In genomic region chr17:47735139-47735464, GRCh38 we compare ENCODE assay signal across 15 cellular contexts. TPM values are rescaled to one million over a fixed set of nuclear protein-coding genes. Genes with fewer than 3 reads are reported as not detected.
DNase-seq lines count a peak whose midpoint lies in the region; ATAC-seq and TF ChIP-seq lines count a peak whose summit lies in the region.
"Had no signal": no experiment of that assay in that cellular context is flagged by ENCODE, and none has a peak within 500 bp of the region (broad histone marks: within the 10 kb centered on the region; RNA-seq: fewer than 3 reads in every experiment).

No MANE protein-coding gene starts in this region.

- no peaks in the 10 kb centered on the region for H3K36me3 Mint-ChIP-seq in CD4-positive, alpha-beta T cell (ENCODE audit: low read depth)
- H3K36me3 Mint-ChIP-seq in activated naive CD8-positive, alpha-beta T cell = peaks cover 2% of the 10 kb centered on the region
- peaks cover 27% of the 10 kb centered on the region for H3K36me3 Mint-ChIP-seq in natural killer cell treated with Interleukin-12 subunit alpha and Interleukin-12 subunit beta and Interleukin-15 and Interleukin-18, amount 100 ng/mL, for 72 hours
- H3K36me3 Mint-ChIP-seq: neural progenitor cell had no signal

- TF ChIP-seq CTCF in CD4-positive, alpha-beta T cell (IDR thresholded peaks at IDR 0.05) = no peak

- H3K4me3 Mint-ChIP-seq in CD4-positive, alpha-beta T cell = peak overlapping the region; percentile 95
- peak overlapping the region; percentile 100 for H3K4me3 Mint-ChIP-seq in activated naive CD8-positive, alpha-beta T cell
- H3K4me3 Mint-ChIP-seq in natural killer cell treated with Interleukin-12 subunit alpha and Interleukin-12 subunit beta and Interleukin-15 and Interleukin-18, amount 100 ng/mL, for 72 hours = peak overlapping the region; percentile 96

- CTCF ChIA-PET in CD4-positive, alpha-beta T cell (lab: Charles Lee) = interaction anchor here (1.4 kb wide), 1 partner anchor 86 kb away, joined by 3 read pairs; the partner anchor contains the start of gene KPNB1

- no peaks in the 10 kb centered on the region for H3K27me3 ChIP-seq in CD4-positive, alpha-beta T cell (ENCODE audit: control insufficient read depth, insufficient read depth, low read length)

- H3K9me3 Mint-ChIP-seq in CD4-positive, alpha-beta T cell = no peaks in the 10 kb centered on the region
- H3K9me3 Mint-ChIP-seq in activated naive CD8-positive, alpha-beta T cell (ENCODE audit: low read depth) = no peaks in the 10 kb centered on the region
- no peaks in the 10 kb centered on the region for H3K9me3 Mint-ChIP-seq in natural killer cell treated with Interleukin-12 subunit alpha and Interleukin-12 subunit beta and Interleukin-15 and Interleukin-18, amount 100 ng/mL, for 72 hours

- H3K4me1 Mint-ChIP-seq in CD4-positive, alpha-beta T cell (ENCODE audit: low read depth) = peaks cover 28% of the 10 kb centered on the region
- H3K4me1 Mint-ChIP-seq in activated naive CD8-positive, alpha-beta T cell (ENCODE audit: low read depth) = peaks cover 53% of the 10 kb centered on the region
- peaks cover 54 to 58% of the 10 kb centered on the region in 2 donors for H3K4me1 Mint-ChIP-seq in natural killer cell treated with Interleukin-12 subunit alpha and Interleukin-12 subunit beta and Interleukin-15 and Interleukin-18, amount 100 ng/mL, for 72 hours (ENCODE audit: low read depth in 2 of 2)

- peak overlapping the region; percentile 58; the same call in 1 of the 2 replicates for H3K4me3 ChIP-seq in GM08714 (ENCODE audit: low read length)
- H3K4me3 ChIP-seq: neural progenitor cell, tibial nerve had no signal

- H3K27ac Mint-ChIP-seq in CD4-positive, alpha-beta T cell = peak overlapping the region; percentile 85
- H3K27ac Mint-ChIP-seq in activated naive CD8-positive, alpha-beta T cell = peak overlapping the region; percentile 84
- peak overlapping the region; percentile 92 to 99 for H3K27ac Mint-ChIP-seq in natural killer cell treated with Interleukin-12 subunit alpha and Interleukin-12 subunit beta and Interleukin-15 and Interleukin-18, amount 100 ng/mL, for 72 hours
- H3K27ac Mint-ChIP-seq: neural progenitor cell had no signal

- DNase-seq in CD4-positive, alpha-beta T cell = no peak
- DNase-seq in natural killer cell treated with Interleukin-12 subunit alpha and Interleukin-12 subunit beta and Interleukin-15 and Interleukin-18, amount 100 ng/mL, for 72 hours (ENCODE audit: low spot score) = no peak
- DNase-seq in islet precursor cell = no peak
- DNase-seq: C1 segment of cervical spinal cord, IMR-90, NCI-H2081 had no signal

- intact Hi-C loops in CD4-positive, alpha-beta T cell (cut with DNase I, micrococcal nuclease) = loop anchor here in 1 of 2 experiments (5.0 kb wide), 1 partner anchor 47 kb away; no protein-coding TSS in a partner anchor

- POLR2A ChIA-PET in CD4-positive, alpha-beta T cell (lab: Charles Lee) = interaction anchor here (0.8 kb wide), 1 partner anchor 29 kb away, joined by 3 read pairs; no protein-coding TSS in a partner anchor

- peak overlapping the region; percentile 4 for H3K27ac ChIP-seq in CD4-positive, alpha-beta T cell (ENCODE audit: low read depth, low read length)
- H3K27ac ChIP-seq: epithelial cell of prostate, neural progenitor cell had no signal

- H3K27me3 Mint-ChIP-seq in CD4-positive, alpha-beta T cell = peaks cover 11% of the 10 kb centered on the region
- no peaks in the 10 kb centered on the region for H3K27me3 Mint-ChIP-seq in activated naive CD8-positive, alpha-beta T cell
- H3K27me3 Mint-ChIP-seq in natural killer cell treated with Interleukin-12 subunit alpha and Interleukin-12 subunit beta and Interleukin-15 and Interleukin-18, amount 100 ng/mL, for 72 hours = no peaks in the 10 kb centered on the region

- H3K9me3 ChIP-seq in CD4-positive, alpha-beta T cell (ENCODE audit: control insufficient read depth, low read length) = no peaks in the 10 kb centered on the region
- H3K9me3 ChIP-seq: tibial nerve had no signal

- no peak for ATAC-seq in CD4-positive, alpha-beta T cell (ENCODE audit: poor library complexity)
- ATAC-seq in natural killer cell treated with Interleukin-12 subunit alpha and Interleukin-12 subunit beta and Interleukin-15 and Interleukin-18, amount 100 ng/mL, for 72 hours = no peak
- no peak for ATAC-seq in GM18909 (IDR thresholded peaks at IDR 0.05; ENCODE audit: poor library complexity, unreplicated experiment)
- no peak for ATAC-seq in HG03469 (IDR thresholded peaks at IDR 0.05; ENCODE audit: unreplicated experiment)

RNA-seq across cellular contexts. Expression of gene TBX21, which starts 2.1 kb away (rescaled TPM):
- 10 to 100 TPM; 10.6 to 12.3 TPM for total RNA-seq in CD4-positive, alpha-beta T cell
- total RNA-seq in natural killer cell treated with Interleukin-12 subunit alpha and Interleukin-12 subunit beta and Interleukin-15 and Interleukin-18, amount 100 ng/mL, for 72 hours = 100 to 1,000 TPM; 234 to 437 TPM
- total RNA-seq: H7, IMR-90, lung microvascular endothelial cell had no signal

RNA-seq across cellular contexts. Expression of gene TBKBP1, which starts 41.1 kb away (rescaled TPM):
- total RNA-seq in CD4-positive, alpha-beta T cell = 1 to 10 TPM; 2.4 to 3.0 TPM
- total RNA-seq in natural killer cell treated with Interleukin-12 subunit alpha and Interleukin-12 subunit beta and Interleukin-15 and Interleukin-18, amount 100 ng/mL, for 72 hours = 10 to 100 TPM; 13.1 to 22.6 TPM

Comparison
In these comparisons a context has a peak if more than half of its experiments do, and no peak if none do; other contexts are left out.
1. RNA of gene TBX21, which starts 2.1 kb away (total RNA-seq): 234 to 437 TPM in natural killer cell treated with Interleukin-12 subunit alpha and Interleukin-12 subunit beta and Interleukin-15 and Interleukin-18, amount 100 ng/mL, for 72 hours; 10.6 to 12.3 TPM in CD4-positive, alpha-beta T cell; every median in the first group is over 10 times any median in the second.
2. Peak in every context shown above with its lines, with median percentiles within 50 percentile points of each other: H3K27ac Mint-ChIP-seq and H3K4me3 Mint-ChIP-seq.